In genomic region chr5:77192444-77193050, GRCh38 we compare ENCODE assay signal across 9 cellular contexts. TPM values are rescaled to one million over a fixed set of nuclear protein-coding genes. Genes with fewer than 3 reads are reported as not detected.
"Had no signal": no experiment of that assay in that cellular context is flagged by ENCODE, and none has a peak within 500 bp of the region (broad histone marks: within the 10 kb centered on the region; RNA-seq: fewer than 3 reads in every experiment).

No MANE protein-coding gene starts in this region.

- H3K27ac Mint-ChIP-seq: GM23338, H9 had no signal

- H3K4me3 Mint-ChIP-seq: GM23338, H9 had no signal

- FAIRE-seq: H1, H54, K562 had no signal

- H3K27ac ChIP-seq: HL-60 had no signal

- DNase-seq: H9, HCEC 1CT, IMR-90, KG1 had no signal

- H3K4me3 ChIP-seq: GM23338, K562 had no signal

- H3K4me1 Mint-ChIP-seq: GM23338, H9 had no signal

- H3K4me2 ChIP-seq: GM23338 had no signal

- H2AFZ ChIP-seq: GM23338 had no signal

- ATAC-seq: GM23338, K562 had no signal

RNA-seq across cellular contexts. Expression of gene PDE8B, which starts 17.9 kb away (rescaled TPM):
- total RNA-seq: K562 had no signal
